Comparison of ENCODE assay signal across 8 cellular contexts in genomic region chr10:44960098-44960480, GRCh38. TPM values are rescaled to one million over a fixed set of nuclear protein-coding genes. Genes with fewer than 3 reads are reported as not detected.
DNase-seq lines count a peak whose midpoint lies in the region; ATAC-seq and TF ChIP-seq lines count a peak whose summit lies in the region.

No MANE protein-coding gene starts in this region.

- H3K9ac ChIP-seq in HCT116 (ENCODE audit: low read length): 0 out of 2 replicates have a peak overlapping the region, but pooled peaks have one; percentile 23

- no peaks in the 10 kb centered on the region for H3K79me2 ChIP-seq in HCT116 (ENCODE audit: insufficient read depth, low read length)
- H3K79me2 ChIP-seq in hepatocyte: peaks cover 21% of the 10 kb centered on the region

- H3K9me3 ChIP-seq in HCT116 (ENCODE audit: control insufficient read depth in 1 of 2, insufficient read depth in 1 of 2, low read depth in 1 of 2, low read length in 2 of 2) (no peaks in the 10 kb centered on the region), hepatocyte (ENCODE audit: low read depth) (no peaks in the 10 kb centered on the region)

- 48% methylated on average over 8 of the region's 8 CpGs for WGBS in hepatocyte (ENCODE audit: low lambda C conversion rate, missing lambda C conversion rate)

- H3K36me3 ChIP-seq in HCT116 (ENCODE audit: control insufficient read depth in 1 of 2, insufficient read depth in 2 of 2, low read length in 2 of 2) (no peaks in the 10 kb centered on the region), hepatocyte (replicated peaks; ENCODE audit: insufficient read depth, low read depth) (no peaks in the 10 kb centered on the region)

- TF ChIP-seq CTCF in HCT116 (IDR thresholded peaks at IDR 0.05 in 2 of 3, conservative IDR thresholded peaks at IDR 0.05 in 1 of 3; ENCODE audit: borderline replicate concordance in 1 of 3, insufficient read depth in 1 of 3, low read depth in 2 of 3, low read length in 2 of 3) (no peak), WI38 (IDR thresholded peaks at IDR 0.05; ENCODE audit: low read depth, low read length) (no peak), hepatocyte (IDR thresholded peaks at IDR 0.05; ENCODE audit: poor library complexity) (no peak)

- DNase-seq in HCT116 (ENCODE audit: low read depth, low spot score) (no peak), hepatocyte (ENCODE audit: low spot score) (no peak), NCI-H1092 (lab: John Stamatoyannopoulos, UW) (no peak), HPDE6-E6E7 (ENCODE audit: extremely low spot score) (no peak), activated gamma-delta T cell treated with Interleukin-2 at 50 U/mL for 16 hours (no peak), DMS79 (lab: John Stamatoyannopoulos, UW) (no peak)

- H3K9me2 ChIP-seq in HCT116 (ENCODE audit: insufficient read depth) (no peaks in the 10 kb centered on the region), hepatocyte (replicated peaks; ENCODE audit: insufficient read depth) (no peaks in the 10 kb centered on the region)

- TF ChIP-seq RAD21 in HCT116 (IDR thresholded peaks at IDR 0.05; ENCODE audit: low read depth): no peak

- POLR2A ChIA-PET in HCT116 (lab: Charles Lee): no interaction called here

- no peaks in the 10 kb centered on the region for H4K20me1 ChIP-seq in HCT116 (ENCODE audit: insufficient read depth)
- no peaks in the 10 kb centered on the region for H4K20me1 ChIP-seq in hepatocyte (ENCODE audit: insufficient read depth, poor library complexity, severe bottlenecking)

- peak overlapping the region; percentile 35 for H2AFZ ChIP-seq in HCT116 (ENCODE audit: low read depth, low read length, poor library complexity, severe bottlenecking)
- peak overlapping the region; percentile 55 for H2AFZ ChIP-seq in hepatocyte

- peak overlapping the region; percentile 98 for H3K4me2 ChIP-seq in HCT116 (ENCODE audit: low read length)
- peak overlapping the region; percentile 80 for H3K4me2 ChIP-seq in hepatocyte

- TF ChIP-seq POLR2A in HCT116 (IDR thresholded peaks at IDR 0.05; ENCODE audit: borderline replicate concordance, extremely low read depth, insufficient read depth, insufficient read length): no peak

- intact Hi-C loops in HCT116 (cut with micrococcal nuclease): no loop called here

- BruUV-seq in HCT116 (replicated peaks; lab: Mats Ljungman, UMichigan): no TSS peak

- H3K27me3 ChIP-seq in HCT116 (ENCODE audit: insufficient read depth, low read length): no peaks in the 10 kb centered on the region
- H3K27me3 ChIP-seq in hepatocyte: no peaks in the 10 kb centered on the region

- no peak overlapping the region; the same call in 1 of the 2 replicates for H3K27ac ChIP-seq in HCT116 (ENCODE audit: low read depth, low read length)
- peak overlapping the region; percentile 66 for H3K27ac ChIP-seq in hepatocyte
- H3K27ac ChIP-seq in skin epidermis: peak overlapping the region in 17 of 21 experiments; percentile 9 to 95 (median 82)

- CTCF ChIA-PET in HCT116 (lab: Charles Lee): interaction anchor here (1.7 kb wide), 1 partner anchor 27 kb away, joined by 4 read pairs; no protein-coding TSS in a partner anchor

- H3K4me3 ChIP-seq in HCT116 (replicated peaks in 1 of 2; ENCODE audit: low read depth in 1 of 2, low read length in 2 of 2) (peak overlapping the region in 1 of 2 experiments; percentile 92; a peak in 3 of 4 replicates), WI38 (ENCODE audit: low read depth, low read length) (peak overlapping the region; percentile 75), hepatocyte (peak overlapping the region; percentile 18), skin epidermis (peak overlapping the region; percentile 58 to 83 (median 62))

- no peak for ATAC-seq in HCT116

- RAD21 ChIA-PET in HCT116 (lab: Charles Lee; ENCODE audit: low non-redundant PET in 1 of 2, low total read pairs in 2 of 2, uncharacterized antibody in 2 of 2, unreplicated experiment in 2 of 2): no interaction called here

- H3K4me1 ChIP-seq in HCT116 (ENCODE audit: control insufficient read depth in 1 of 2, insufficient read depth in 2 of 2, low read length in 2 of 2): peaks cover 3 to 17% of the 10 kb centered on the region in 2 experiments; a peak in 3 of 4 replicates
- H3K4me1 ChIP-seq in hepatocyte (ENCODE audit: insufficient read depth): peaks cover 49% of the 10 kb centered on the region

TF ChIP-seq in HCT116, 20 proteins besides CTCF, POLR2A, EP300 and RAD21:
- TF ChIP-seq CEBPB (IDR thresholded peaks at IDR 0.05; ENCODE audit: low read depth) (no peak), ZNF274 (IDR thresholded peaks at IDR 0.05; ENCODE audit: low read depth, low read length) (no peak), ATF3 (IDR thresholded peaks at IDR 0.05) (no peak), YY1 (IDR thresholded peaks at IDR 0.05; ENCODE audit: extremely low read depth, insufficient replicate concordance, low read depth, low read length) (no peak), SRF (IDR thresholded peaks at IDR 0.05; ENCODE audit: low read depth) (no peak), MAX (IDR thresholded peaks at IDR 0.05) (no peak), EZH2 (IDR thresholded peaks at IDR 0.05) (no peak), POLR2AphosphoS5 (IDR thresholded peaks at IDR 0.05; ENCODE audit: low read depth, low read length) (no peak)

RNA-seq across cellular contexts. Expression of gene RASSF4, which starts 0.5 kb away (rescaled TPM):
- total RNA-seq in HCT116 (2021; ENCODE audit: unreplicated experiment) (2.8 TPM), hepatocyte (19.2 and 23.5 TPM in 2 replicates)
- polyA plus RNA-seq in HCT116 (2012): 0.96 and 1.8 TPM in 2 replicates
- 20.1 and 26.8 TPM in 2 replicates for polyA plus RNA-seq in hepatocyte

RNA-seq across cellular contexts. Expression of gene DEPP1, which starts 18.5 kb away (rescaled TPM):
- total RNA-seq in HCT116 (2021; ENCODE audit: unreplicated experiment) (3.8 TPM), hepatocyte (24.0 and 30.6 TPM in 2 replicates)
- polyA plus RNA-seq in HCT116 (2012): 8.1 and 12.6 TPM in 2 replicates
- 45.6 and 54.7 TPM in 2 replicates for polyA plus RNA-seq in hepatocyte

RNA-seq across cellular contexts. Expression of gene ZNF22, which starts 40.6 kb away (rescaled TPM):
- total RNA-seq in HCT116 (2021; ENCODE audit: unreplicated experiment) (13.5 TPM), hepatocyte (32.2 and 41.7 TPM in 2 replicates)
- 5.0 and 7.8 TPM in 2 replicates for polyA plus RNA-seq in HCT116 (2012)
- polyA plus RNA-seq in hepatocyte: 20.5 and 25.9 TPM in 2 replicates

RNA-seq across cellular contexts. Expression of gene TMEM72, which starts 49.0 kb away (rescaled TPM):
- total RNA-seq in HCT116 (2021; ENCODE audit: unreplicated experiment): not detected
- not detected in 2 replicates for polyA plus RNA-seq in HCT116 (2012)
- total RNA-seq in hepatocyte: 0.13 TPM in 1 of 2 replicates, not detected in the other
- 0.69 TPM in 1 of 2 replicates, not detected in the other for polyA plus RNA-seq in hepatocyte
